In the genomic region with DNA sequence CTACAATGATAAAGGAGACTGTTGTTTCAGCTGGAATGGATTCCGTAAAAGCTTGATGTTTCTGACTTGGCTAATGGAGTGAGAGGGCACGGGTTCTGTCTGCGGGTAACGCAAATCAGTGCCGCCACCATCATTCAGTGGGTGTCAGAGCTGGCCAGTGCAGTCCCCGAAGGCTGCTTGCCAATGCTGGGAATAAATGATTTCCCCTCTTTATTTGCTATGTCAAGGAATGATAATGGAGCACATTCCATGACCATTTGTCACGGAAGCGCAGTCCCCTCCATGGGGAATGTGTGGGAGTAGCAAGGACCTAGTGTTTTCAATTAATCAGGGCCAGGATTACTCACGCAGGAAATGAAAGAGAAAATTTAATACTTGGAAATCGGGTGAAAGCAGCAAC, we compare ENCODE assay signal across 13 cellular contexts.
DNase-seq lines count a peak whose midpoint lies in the region; ATAC-seq, FAIRE-seq and TF ChIP-seq lines count a peak whose summit lies in the region.
"Had no signal": no experiment of that assay in that cellular context is flagged by ENCODE, and none has a peak within 500 bp of the region (broad histone marks: within the 10 kb centered on the region; RNA-seq: fewer than 3 reads in every experiment).

No MANE protein-coding gene starts in this region.

- no peak for TF ChIP-seq CTCF in endothelial cell of umbilical vein (IDR thresholded peaks at IDR 0.05; ENCODE audit: extremely low read depth in 1 of 2, insufficient read depth in 1 of 2, low read depth in 1 of 2, low read length in 2 of 2)
- TF ChIP-seq CTCF in lung (IDR thresholded peaks at IDR 0.05; ENCODE audit: control extremely low read depth, extremely low read depth), result no peak
- no peak for TF ChIP-seq CTCF in upper lobe of right lung (IDR thresholded peaks at IDR 0.05)
- TF ChIP-seq CTCF in Peyer's patch (IDR thresholded peaks at IDR 0.05), result no peak

- no peaks in the 10 kb centered on the region for H3K36me3 ChIP-seq in MG63
- no peaks in the 10 kb centered on the region for H3K36me3 ChIP-seq in endothelial cell of umbilical vein (ENCODE audit: control insufficient read depth in 2 of 2, extremely low read depth in 1 of 2, insufficient read depth in 2 of 2, low read length in 2 of 2)
- H3K36me3 ChIP-seq in lung (ENCODE audit: control insufficient read depth in 2 of 2, insufficient read depth in 2 of 2, low read length in 2 of 2), result no peaks in the 10 kb centered on the region
- no peaks in the 10 kb centered on the region for H3K36me3 ChIP-seq in upper lobe of right lung
- no peaks in the 10 kb centered on the region for H3K36me3 ChIP-seq in Peyer's patch
- H3K36me3 ChIP-seq: neural progenitor cell had no signal

- dilution Hi-C loops in endothelial cell of umbilical vein (cut with MboI; ENCODE audit: extremely low pct_ligation_motif_present, low sequenced_read_pairs), result no loop called here

- peak overlapping the region; percentile 50 for H3K4me2 ChIP-seq in endothelial cell of umbilical vein (ENCODE audit: insufficient read depth, low read length)

- H2AFZ ChIP-seq in endothelial cell of umbilical vein (ENCODE audit: low read depth, low read length), result no peak overlapping the region
- H2AFZ ChIP-seq: neural progenitor cell had no signal

- H3K27ac ChIP-seq in endothelial cell of umbilical vein (ENCODE audit: insufficient read depth, low read depth, low read length) (peak overlapping the region; percentile 43), lung (ENCODE audit: low read depth in 1 of 2, low read length in 1 of 2) (no peak overlapping the region), upper lobe of right lung (no peak overlapping the region), Peyer's patch (no peak overlapping the region)
- H3K27ac ChIP-seq: neural progenitor cell had no signal

- intact Hi-C loops in endothelial cell of umbilical vein (cut with micrococcal nuclease) (loop anchor here (1.0 to 2.0 kb wide), 2 partner anchors 18 to 19 kb away; no protein-coding TSS in a partner anchor), upper lobe of right lung (cut with DNase I) (no loop called here)

- no peak overlapping the region for H3K9ac ChIP-seq in endothelial cell of umbilical vein (replicated peaks; ENCODE audit: extremely low read depth, insufficient read depth, low read length)
- H3K9ac ChIP-seq: neural progenitor cell had no signal

- POLR2A ChIA-PET in endothelial cell of umbilical vein (lab: Charles Lee), result no interaction called here

- BruUV-seq in endothelial cell of umbilical vein (replicated peaks; lab: Mats Ljungman, UMichigan), result no TSS peak

- DNase-seq in AG08395 (ENCODE audit: low spot score), result peak; percentile 91
- DNase-seq in MG63, result peak; percentile 69
- DNase-seq in endothelial cell of umbilical vein (ENCODE audit: low read depth, low spot score), result peak; percentile 77
- no peak for DNase-seq in lung (ENCODE audit: low spot score)
- no peak for DNase-seq in upper lobe of right lung
- no peak for DNase-seq in NCI-H82 (lab: John Stamatoyannopoulos, UW)
- no peak for DNase-seq in globus pallidus (ENCODE audit: low spot score)
- DNase-seq in Peyer's patch, result no peak
- DNase-seq: activated CD4-positive, alpha-beta T cell treated with anti-CD3 and anti-CD28 coated beads, Interleukin-2, amount 50 U/mL, for 1 hour; activated effector memory CD4-positive, alpha-beta T cell treated with anti-CD3 and anti-CD28 coated beads, Interleukin-2, amount 50 U/mL, for 16 hours; cerebellar nuclear complex had no signal

- H3K27me3 ChIP-seq in MG63 (no peaks in the 10 kb centered on the region), endothelial cell of umbilical vein (ENCODE audit: control insufficient read depth in 2 of 2, insufficient read depth in 2 of 2, low read length in 2 of 2) (no peaks in the 10 kb centered on the region), lung (ENCODE audit: control insufficient read depth, insufficient read depth) (no peaks in the 10 kb centered on the region), upper lobe of right lung (no peaks in the 10 kb centered on the region), Peyer's patch (no peaks in the 10 kb centered on the region)
- H3K27me3 ChIP-seq: neural progenitor cell had no signal

- H3K9me3 ChIP-seq in MG63 (no peaks in the 10 kb centered on the region; the same call in 1 of the 2 replicates), endothelial cell of umbilical vein (replicated peaks; ENCODE audit: control insufficient read depth, insufficient read depth, low read length) (no peaks in the 10 kb centered on the region), lung (ENCODE audit: control insufficient read depth in 2 of 2, insufficient read depth in 1 of 2, low read length in 1 of 2) (peaks cover 0 to 4% of the 10 kb centered on the region in 2 donors), upper lobe of right lung (no peaks in the 10 kb centered on the region), Peyer's patch (no peaks in the 10 kb centered on the region)

- H3K4me3 ChIP-seq in MG63 (no peak overlapping the region), endothelial cell of umbilical vein (replicated peaks in 1 of 3; ENCODE audit: insufficient read depth in 1 of 3, low read depth in 1 of 3, low read length in 3 of 3) (no peak overlapping the region), lung (no peak overlapping the region), upper lobe of right lung (no peak overlapping the region), Peyer's patch (no peak overlapping the region)
- H3K4me3 ChIP-seq: neural progenitor cell had no signal

- peaks cover 13% of the 10 kb centered on the region for H3K4me1 ChIP-seq in endothelial cell of umbilical vein (ENCODE audit: control insufficient read depth, extremely low read depth, insufficient read depth, low read length)
- H3K4me1 ChIP-seq in lung (ENCODE audit: control insufficient read depth in 2 of 2, insufficient read depth in 2 of 2, low read length in 2 of 2), result no peaks in the 10 kb centered on the region
- H3K4me1 ChIP-seq in upper lobe of right lung, result no peaks in the 10 kb centered on the region
- no peaks in the 10 kb centered on the region for H3K4me1 ChIP-seq in Peyer's patch

- WGBS in lung, 2 donors, result 59 to 83% methylated on average over 10 of the region's 10 CpGs

- CTCF ChIA-PET in endothelial cell of umbilical vein (lab: Charles Lee), result interaction anchor here (0.5 to 1.6 kb wide), 3 partner anchors 17 to 44 kb away, joined by 3 to 5 read pairs (median 3); no protein-coding TSS in a partner anchor

- FAIRE-seq in endothelial cell of umbilical vein (lab: Jason Lieb, UNC), result peak; percentile 44
- FAIRE-seq: keratinocyte had no signal

- H3K9me1 ChIP-seq in endothelial cell of umbilical vein (replicated peaks; ENCODE audit: control insufficient read depth, extremely low read depth, insufficient read depth, low read length), result no peaks in the 10 kb centered on the region

- peak; percentile 58 for ATAC-seq in lung (ENCODE audit: insufficient read depth, low FRiP score)
- ATAC-seq in upper lobe of right lung, result no peak

- H4K20me1 ChIP-seq in endothelial cell of umbilical vein (replicated peaks; ENCODE audit: control insufficient read depth, extremely low read depth, insufficient read depth, low read length), result no peaks in the 10 kb centered on the region

- no peak for TF ChIP-seq POLR2A in endothelial cell of umbilical vein (IDR thresholded peaks at IDR 0.05; ENCODE audit: low read depth, low read length)
- TF ChIP-seq POLR2A in Peyer's patch (IDR thresholded peaks at IDR 0.05), result no peak

- no peaks in the 10 kb centered on the region for H3K79me2 ChIP-seq in endothelial cell of umbilical vein (ENCODE audit: control insufficient read depth, insufficient read depth, low read length)

TF ChIP-seq in endothelial cell of umbilical vein, 7 proteins besides CTCF, POLR2A, EP300 and RAD21:
- peak; percentile 31 for TF ChIP-seq GATA2 (IDR thresholded peaks at IDR 0.05; ENCODE audit: insufficient read depth, insufficient read length, low read depth, low read length)
- TF ChIP-seq FOS (IDR thresholded peaks at IDR 0.05; ENCODE audit: borderline replicate concordance, insufficient read depth, low read length), result peak; percentile 62
- no peak for TF ChIP-seq MYC (IDR thresholded peaks at IDR 0.05; ENCODE audit: low read depth, low read length)
- TF ChIP-seq EZH2 (IDR thresholded peaks at IDR 0.05; ENCODE audit: borderline replicate concordance, low read depth, low read length, severe bottlenecking), result no peak
- no peak for TF ChIP-seq POLR2AphosphoS5 (IDR thresholded peaks at IDR 0.05; ENCODE audit: insufficient read depth, low read depth, low read length)

Comparison
In these comparisons a context has a peak if more than half of its experiments do, and no peak if none do; other contexts are left out.
1. DNase-seq: peak in AG08395 (single experiment), MG63 (single experiment) and endothelial cell of umbilical vein (single experiment); none in lung (single experiment), upper lobe of right lung (single experiment), NCI-H82 (single experiment), globus pallidus (single experiment) and Peyer's patch (0 of 3).